In genomic region chr12:50556796-50557195, GRCh38 we compare ENCODE assay signal across 7 cellular contexts. TPM values are rescaled to one million over a fixed set of nuclear protein-coding genes. Genes with fewer than 3 reads are reported as not detected.
DNase-seq lines count a peak whose midpoint lies in the region; TF ChIP-seq lines count a peak whose summit lies in the region.
"Not testable (repeated sequence)": the region's sequence is repeated elsewhere in the genome, so short reads cannot be mapped to it uniquely, and the experiment has no call there.

No MANE protein-coding gene starts in this region.

- H3K23ac ChIP-seq in trophoblast cell (ENCODE audit: low read length): not testable (repeated sequence)

- H3K4me1 Mint-ChIP-seq in activated naive CD4-positive, alpha-beta T cell treated with anti-CD3 and anti-CD28 coated beads for 36 hours (ENCODE audit: low read depth): peaks cover 61% of the 10 kb centered on the region

- not testable (repeated sequence) for H4K91ac ChIP-seq in trophoblast cell (ENCODE audit: low read depth, low read length)

- not testable (repeated sequence) for H2AFZ ChIP-seq in trophoblast cell (ENCODE audit: insufficient read depth, low read length, poor library complexity)

- peak overlapping the region; percentile 57 for H3K27ac Mint-ChIP-seq in activated naive CD4-positive, alpha-beta T cell treated with anti-CD3 and anti-CD28 coated beads for 36 hours

- not testable (repeated sequence) for H3K18ac ChIP-seq in trophoblast cell (ENCODE audit: low read length)

- H3K4me3 ChIP-seq in brain microvascular endothelial cell (ENCODE audit: low read depth, low read length); fibroblast of mammary gland (ENCODE audit: control insufficient read depth, low read depth, low read length); trophoblast cell (ENCODE audit: low read depth, low read length): not testable (repeated sequence)

- DNase-seq in EH (ENCODE audit: low read depth): peak; percentile 68
- peak; percentile 95 for DNase-seq in M059J (ENCODE audit: low read depth)
- peak; percentile 27 to 56 for DNase-seq in SW 1271 (lab: John Stamatoyannopoulos, UW)
- peak; percentile 51 for DNase-seq in activated naive CD4-positive, alpha-beta T cell treated with anti-CD3 and anti-CD28 coated beads for 36 hours
- DNase-seq in brain microvascular endothelial cell: peak; percentile 56
- DNase-seq in fibroblast of mammary gland (ENCODE audit: low read depth): peak; percentile 68
- peak; percentile 95 to 97 for DNase-seq in trophoblast cell

- not testable (repeated sequence) for H2BK120ac ChIP-seq in trophoblast cell (ENCODE audit: insufficient read depth, low read length, poor library complexity)

- not testable (repeated sequence) for H3K9me3 ChIP-seq in trophoblast cell (ENCODE audit: insufficient read depth, low read depth, low read length)

- not testable (repeated sequence) for H3K9ac ChIP-seq in trophoblast cell (ENCODE audit: low read length)

- H3K27me3 Mint-ChIP-seq in activated naive CD4-positive, alpha-beta T cell treated with anti-CD3 and anti-CD28 coated beads for 36 hours (ENCODE audit: low read depth): not testable (repeated sequence)

- intact Hi-C loops in activated naive CD4-positive, alpha-beta T cell treated with anti-CD3 and anti-CD28 coated beads for 36 hours (cut with micrococcal nuclease): not testable (repeated sequence)

- peak overlapping the region; percentile 27 for H3K4ac ChIP-seq in trophoblast cell (ENCODE audit: low read depth, low read length)

- not testable (repeated sequence) for H3K27me3 ChIP-seq in brain microvascular endothelial cell (replicated peaks); trophoblast cell (ENCODE audit: insufficient read depth, low read length)

- H4K12ac ChIP-seq in trophoblast cell (ENCODE audit: low read depth, low read length): not testable (repeated sequence)

- not testable (repeated sequence) for H3K36me3 ChIP-seq in brain microvascular endothelial cell (replicated peaks); trophoblast cell (ENCODE audit: control insufficient read depth in 1 of 2, insufficient read depth in 2 of 2, low read length in 2 of 2)

- TF ChIP-seq CTCF in brain microvascular endothelial cell (IDR thresholded peaks at IDR 0.05; ENCODE audit: low read depth, low read length, missing control alignments); fibroblast of mammary gland (conservative IDR thresholded peaks at IDR 0.05; ENCODE audit: control insufficient read depth, insufficient read depth, low read depth, low read length): not testable (repeated sequence)

- not testable (repeated sequence) for H2BK5ac ChIP-seq in trophoblast cell (ENCODE audit: low read depth, low read length, poor library complexity)

- H3K27ac ChIP-seq in brain microvascular endothelial cell; trophoblast cell (ENCODE audit: low read depth, low read length): not testable (repeated sequence)

- no CpG with 5 or more reads among the region's 7 CpGs for WGBS in trophoblast cell (ENCODE audit: extremely low coverage, insufficient coverage, insufficient read length)

- H2BK12ac ChIP-seq in trophoblast cell (ENCODE audit: low read length): not testable (repeated sequence)

- H4K8ac ChIP-seq in trophoblast cell (ENCODE audit: low read depth, low read length): not testable (repeated sequence)

- not testable (repeated sequence) for H3K4me1 ChIP-seq in trophoblast cell (ENCODE audit: control insufficient read depth in 1 of 2, insufficient read depth in 2 of 2, low read length in 2 of 2)

- CTCF ChIA-PET in activated naive CD4-positive, alpha-beta T cell treated with anti-CD3 and anti-CD28 coated beads for 36 hours (lab: Charles Lee): not testable (repeated sequence)

- not testable (repeated sequence) for H3K4me3 Mint-ChIP-seq in activated naive CD4-positive, alpha-beta T cell treated with anti-CD3 and anti-CD28 coated beads for 36 hours

- not testable (repeated sequence) for H3K36me3 Mint-ChIP-seq in activated naive CD4-positive, alpha-beta T cell treated with anti-CD3 and anti-CD28 coated beads for 36 hours (ENCODE audit: low read depth)

- not testable (repeated sequence) for H3K14ac ChIP-seq in trophoblast cell (ENCODE audit: low read length)

- in situ Hi-C loops in brain microvascular endothelial cell (cut with HindIII; ENCODE audit: low pct_ligation_motif_present, low sequenced_read_pairs): not testable (repeated sequence)

- not testable (repeated sequence) for H3K4me2 ChIP-seq in trophoblast cell (ENCODE audit: low read length)

- not testable (repeated sequence) for H3K79me1 ChIP-seq in trophoblast cell (ENCODE audit: low read length)

- H3K79me2 ChIP-seq in trophoblast cell (ENCODE audit: control insufficient read depth, insufficient read depth, low read length, poor library complexity): not testable (repeated sequence)

- H3K9me3 Mint-ChIP-seq in activated naive CD4-positive, alpha-beta T cell treated with anti-CD3 and anti-CD28 coated beads for 36 hours: not testable (repeated sequence)

- H2AK5ac ChIP-seq in trophoblast cell (ENCODE audit: low read length): not testable (repeated sequence)

RNA-seq across cellular contexts. Expression of gene DIP2B, which starts 52.0 kb away (rescaled TPM):
- 12.3 and 22.0 TPM in 2 replicates for total RNA-seq in M059J (2014; rRNA removed; shearing (Covaris generic))
- 10 to 100 TPM; 27.8 to 28.2 TPM for total RNA-seq in activated naive CD4-positive, alpha-beta T cell treated with anti-CD3 and anti-CD28 coated beads for 36 hours
- 33.2 and 33.7 TPM in 2 replicates for polyA plus RNA-seq in trophoblast cell (2013)

Comparison
In these comparisons a context has a peak if more than half of its experiments do, and no peak if none do; other contexts are left out.
1. DNase-seq: peak in every context shown above with its lines; median percentile 96 in trophoblast cell; 95 in M059J; 68 in EH; 68 in fibroblast of mammary gland; 56 in brain microvascular endothelial cell; 51 in activated naive CD4-positive, alpha-beta T cell treated with anti-CD3 and anti-CD28 coated beads for 36 hours; 42 in SW 1271.